ENCODE assay signal across 12 cellular contexts in the genomic region with DNA sequence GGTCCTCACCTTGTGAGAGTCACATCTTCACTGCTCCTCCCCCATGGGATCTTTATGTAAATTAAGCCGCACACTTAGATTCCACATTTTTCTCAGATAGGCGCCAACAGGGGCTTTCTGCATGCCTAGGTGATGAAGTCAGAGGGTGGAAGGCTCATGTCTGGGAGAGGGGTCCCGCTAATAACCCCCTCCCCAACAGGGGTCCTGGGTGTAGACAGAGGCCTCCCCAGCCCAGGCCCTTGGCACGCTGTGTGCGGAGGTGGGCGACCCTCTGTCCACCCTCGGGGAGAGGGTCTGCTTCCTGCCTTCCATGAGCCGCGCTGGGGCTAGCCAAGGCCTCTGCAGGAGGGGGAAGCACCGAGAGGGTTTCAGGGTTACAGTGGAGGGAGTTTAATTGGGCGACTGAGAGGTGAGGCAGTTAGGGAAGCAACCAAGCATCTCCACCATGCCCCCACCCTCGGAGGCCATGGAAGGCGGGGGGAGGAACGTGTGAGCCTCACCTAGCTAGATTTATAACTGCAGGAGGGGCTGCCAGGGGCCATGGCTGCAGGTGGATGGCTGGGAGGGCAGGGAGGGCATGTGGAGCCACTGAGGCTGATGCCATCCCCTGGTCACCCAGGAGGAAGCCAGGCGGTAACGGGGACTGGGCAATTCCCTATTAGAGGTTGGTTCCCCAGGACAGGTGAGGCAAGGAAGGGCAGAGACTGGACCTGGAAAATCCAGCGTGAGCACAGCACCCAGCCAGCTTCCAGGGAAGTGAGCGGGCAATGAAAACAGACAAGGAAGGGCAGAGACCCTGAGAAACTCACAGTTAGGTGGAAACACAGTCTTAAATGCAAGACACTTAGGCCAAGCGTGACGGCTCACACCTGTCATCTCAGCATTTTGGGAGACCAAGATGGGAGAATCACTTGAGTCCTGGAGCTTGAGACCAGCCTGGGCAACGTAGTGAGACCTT.
"Had no signal": no experiment of that assay in that cellular context is flagged by ENCODE, and none has a peak within 500 bp of the region (broad histone marks: within the 10 kb centered on the region; RNA-seq: fewer than 3 reads in every experiment).

No MANE protein-coding gene starts in this region.

- H3K4me3 ChIP-seq: breast epithelium, esophagus squamous epithelium, neural progenitor cell, tibial nerve had no signal

- H3K27ac ChIP-seq: esophagus squamous epithelium, neural progenitor cell, parathyroid adenoma, tibial nerve had no signal

- DNase-seq: activated CD4-positive, alpha-beta T cell treated with anti-CD3 and anti-CD28 coated beads, Interleukin-2, amount 50 U/mL, for 1 hour; activated effector memory CD4-positive, alpha-beta T cell treated with anti-CD3 and anti-CD28 coated beads, Interleukin-2, amount 50 U/mL, for 16 hours; activated T-cell treated with anti-CD3 and anti-CD28 coated beads, Interleukin-2, amount 50 U/mL, for 24 hours; esophagus squamous epithelium; foreskin fibroblast; glutamatergic neuron; retina; small intestine had no signal

- H3K27me3 ChIP-seq: breast epithelium had no signal

- H3K9me3 ChIP-seq: esophagus squamous epithelium had no signal

- H3K4me1 ChIP-seq: breast epithelium, esophagus squamous epithelium, neural progenitor cell, parathyroid adenoma had no signal

- H3K36me3 ChIP-seq: breast epithelium, esophagus squamous epithelium, neural progenitor cell, tibial nerve had no signal
